ENCODE assay signal across 1 cellular context in genomic region chr9:99025616-99026270, GRCh38.
TF ChIP-seq lines count a peak whose summit lies in the region.

No MANE protein-coding gene starts in this region.

TF ChIP-seq in GM23338, 12 proteins besides CTCF, POLR2A, EP300 and RAD21 (continued from another document):
- no peak for TF ChIP-seq EZH2phosphoT487 (IDR thresholded peaks at IDR 0.05; ENCODE audit: unreplicated experiment)
- TF ChIP-seq EZH2 (IDR thresholded peaks at IDR 0.05; ENCODE audit: low read depth, unreplicated experiment) = no peak
- TF ChIP-seq JUNB (IDR thresholded peaks at IDR 0.05; ENCODE audit: unreplicated experiment) = no peak
- TF ChIP-seq ZNF114 (CRISPR knock-in tag; IDR thresholded peaks at IDR 0.05) = no peak
- no peak for TF ChIP-seq REST (IDR thresholded peaks at IDR 0.05; ENCODE audit: unreplicated experiment)
- no peak for TF ChIP-seq ZNF331 (CRISPR knock-in tag; IDR thresholded peaks at IDR 0.05; ENCODE audit: low read depth)
